8 cellular contexts compared by ENCODE assay signal in the genomic region with DNA sequence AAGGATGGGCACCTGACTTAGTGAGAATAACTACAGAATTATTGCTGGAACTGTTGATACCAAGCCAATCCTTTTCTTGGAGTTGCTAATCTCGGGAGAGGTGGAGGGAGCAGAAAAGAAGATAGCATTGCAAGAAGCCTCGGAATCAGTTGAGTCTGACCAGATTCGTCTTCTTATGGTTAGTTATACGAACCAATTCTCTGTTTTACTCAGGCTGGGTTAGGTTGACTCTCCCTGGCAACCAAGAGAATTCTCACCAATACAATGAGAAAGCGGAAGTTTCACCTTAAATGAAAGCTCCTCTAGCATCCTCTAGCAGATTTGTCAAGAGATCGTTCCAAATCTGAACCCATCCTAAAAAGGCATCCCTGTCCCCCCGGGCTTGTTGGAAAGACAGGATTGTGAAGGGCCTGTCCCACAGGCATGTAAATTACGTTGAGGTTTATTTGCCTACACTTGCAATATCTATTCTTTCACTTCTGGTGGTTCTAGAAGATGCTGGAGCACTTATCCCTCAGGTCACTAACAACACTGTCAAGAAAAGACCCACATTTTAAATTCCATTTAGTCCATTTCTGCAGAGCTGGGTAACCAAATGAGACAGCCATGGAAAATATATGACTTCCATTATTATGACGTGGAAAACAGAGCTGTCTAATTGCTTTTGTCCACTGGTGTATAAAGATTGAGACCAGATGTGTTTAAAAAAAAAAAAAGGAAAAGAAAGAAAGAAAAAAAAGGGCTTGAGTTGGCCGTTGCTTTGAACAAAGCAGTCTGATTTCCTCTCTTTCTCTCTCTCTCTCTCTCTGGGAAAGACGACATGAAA. TPM values are rescaled to one million over a fixed set of nuclear protein-coding genes. Genes with fewer than 3 reads are reported as not detected.
DNase-seq lines count a peak whose midpoint lies in the region; ATAC-seq and TF ChIP-seq lines count a peak whose summit lies in the region.

No MANE protein-coding gene starts in this region.

- TF ChIP-seq CTCF in GM23338 (conservative IDR thresholded peaks at IDR 0.05; ENCODE audit: low read depth in 2 of 2) (no peak), nephron progenitor cell (IDR thresholded peaks at IDR 0.05) (no peak)

- no peaks in the 10 kb centered on the region for H4K20me1 ChIP-seq in GM23338 (replicated peaks; ENCODE audit: insufficient read depth)

- no peaks in the 10 kb centered on the region for H3K36me3 ChIP-seq in GM23338 (ENCODE audit: insufficient read depth)

- no peaks in the 10 kb centered on the region for H3K27me3 ChIP-seq in GM23338 (ENCODE audit: insufficient read depth)

- peaks cover 52% of the 10 kb centered on the region for H3K4me1 ChIP-seq in GM23338 (ENCODE audit: insufficient read depth)

- no peaks in the 10 kb centered on the region for H3K9me2 ChIP-seq in GM23338 (ENCODE audit: insufficient read depth)

- intact Hi-C loops in activated T-helper 1 cell treated with anti-CD3 and anti-CD28 coated beads, Interleukin-12 subunit alpha, Interleukin-12 subunit beta, Interleukin-2, Interleukin-4 antibody, amounts not matched to agents 30 ng/mL and 10 ng/mL and 1 ng/mL, durations not matched to agents 14 hours and 24 hours and 36 hours (cut with micrococcal nuclease): no loop called here

- no peak overlapping the region for H3K27ac ChIP-seq in GM23338 (ENCODE audit: low read depth)

- peak overlapping the region; percentile 60; the same call in 1 of the 2 replicates for H3K4me2 ChIP-seq in GM23338

- H3K36me3 Mint-ChIP-seq in GM23338 (ENCODE audit: low read depth) (no peaks in the 10 kb centered on the region), nephron progenitor cell (ENCODE audit: low read depth) (no peaks in the 10 kb centered on the region)
- no peaks in the 10 kb centered on the region for H3K36me3 Mint-ChIP-seq in activated T-helper 1 cell treated with anti-CD3 and anti-CD28 coated beads, Interleukin-12 subunit alpha, Interleukin-12 subunit beta, Interleukin-2, Interleukin-4 antibody, amounts not matched to agents 30 ng/mL and 10 ng/mL and 1 ng/mL, durations not matched to agents 14 hours and 24 hours and 36 hours (ENCODE audit: low read depth)

- ATAC-seq in GM18508 (IDR thresholded peaks at IDR 0.05; ENCODE audit: insufficient read depth, unreplicated experiment) (peak; percentile 88), GM23338 (no peak)

- peaks cover 46% of the 10 kb centered on the region for H3K4me1 Mint-ChIP-seq in GM23338
- H3K4me1 Mint-ChIP-seq in nephron progenitor cell: peaks cover 34% of the 10 kb centered on the region
- peaks cover 21% of the 10 kb centered on the region for H3K4me1 Mint-ChIP-seq in activated T-helper 1 cell treated with anti-CD3 and anti-CD28 coated beads, Interleukin-12 subunit alpha, Interleukin-12 subunit beta, Interleukin-2, Interleukin-4 antibody, amounts not matched to agents 30 ng/mL and 10 ng/mL and 1 ng/mL, durations not matched to agents 14 hours and 24 hours and 36 hours (ENCODE audit: low read depth)

- H3K9me3 Mint-ChIP-seq in GM23338 (no peaks in the 10 kb centered on the region), nephron progenitor cell (no peaks in the 10 kb centered on the region)
- H3K9me3 Mint-ChIP-seq in activated T-helper 1 cell treated with anti-CD3 and anti-CD28 coated beads, Interleukin-12 subunit alpha, Interleukin-12 subunit beta, Interleukin-2, Interleukin-4 antibody, amounts not matched to agents 30 ng/mL and 10 ng/mL and 1 ng/mL, durations not matched to agents 14 hours and 24 hours and 36 hours: no peaks in the 10 kb centered on the region

- no peak overlapping the region for H3K4me3 ChIP-seq in GM23338

- H3K27me3 Mint-ChIP-seq in GM23338 (ENCODE audit: insufficient read depth, low read depth, poor library complexity) (peaks cover 8% of the 10 kb centered on the region), nephron progenitor cell (ENCODE audit: low read depth, poor library complexity) (peaks cover 4% of the 10 kb centered on the region)
- no peaks in the 10 kb centered on the region for H3K27me3 Mint-ChIP-seq in activated T-helper 1 cell treated with anti-CD3 and anti-CD28 coated beads, Interleukin-12 subunit alpha, Interleukin-12 subunit beta, Interleukin-2, Interleukin-4 antibody, amounts not matched to agents 30 ng/mL and 10 ng/mL and 1 ng/mL, durations not matched to agents 14 hours and 24 hours and 36 hours (ENCODE audit: insufficient read depth)

- H2AFZ ChIP-seq in GM23338: peak overlapping the region; percentile 96

- H3K4me3 Mint-ChIP-seq in GM23338 (no peak overlapping the region), nephron progenitor cell (no peak overlapping the region)
- H3K4me3 Mint-ChIP-seq in activated T-helper 1 cell treated with anti-CD3 and anti-CD28 coated beads, Interleukin-12 subunit alpha, Interleukin-12 subunit beta, Interleukin-2, Interleukin-4 antibody, amounts not matched to agents 30 ng/mL and 10 ng/mL and 1 ng/mL, durations not matched to agents 14 hours and 24 hours and 36 hours: no peak overlapping the region

- no peak for DNase-seq in GM23338 (ENCODE audit: low spot score)
- DNase-seq in RPMI7951 (ENCODE audit: low read depth): peak; percentile 74
- DNase-seq in nephron progenitor cell: no peak
- DNase-seq in NCI-H187 treated with DMSO at 0.1 percent for 48 hours (lab: John Stamatoyannopoulos, UW): no peak
- no peak for DNase-seq in NCI-H2227 treated with DMSO at 0.1 percent for 48 hours (lab: John Stamatoyannopoulos, UW)
- no peak for DNase-seq in activated T-helper 1 cell treated with anti-CD3 and anti-CD28 coated beads, Interleukin-12 subunit alpha, Interleukin-12 subunit beta, Interleukin-2, Interleukin-4 antibody, amounts not matched to agents 30 ng/mL and 10 ng/mL and 1 ng/mL, durations not matched to agents 14 hours and 24 hours and 36 hours (ENCODE audit: low spot score)
- no peak for DNase-seq in EL

- H3K79me2 ChIP-seq in GM23338 (replicated peaks; ENCODE audit: insufficient read depth): no peaks in the 10 kb centered on the region

- H3K27ac Mint-ChIP-seq in GM23338 (no peak overlapping the region), nephron progenitor cell (peak overlapping the region; percentile 78)
- no peak overlapping the region for H3K27ac Mint-ChIP-seq in activated T-helper 1 cell treated with anti-CD3 and anti-CD28 coated beads, Interleukin-12 subunit alpha, Interleukin-12 subunit beta, Interleukin-2, Interleukin-4 antibody, amounts not matched to agents 30 ng/mL and 10 ng/mL and 1 ng/mL, durations not matched to agents 14 hours and 24 hours and 36 hours

- peaks cover 6% of the 10 kb centered on the region; the same call in 1 of the 2 replicates for H3F3A ChIP-seq in GM23338 (replicated peaks; ENCODE audit: low read depth)

TF ChIP-seq in GM23338, 12 proteins besides CTCF, POLR2A, EP300 and RAD21 (continues in another document):
- TF ChIP-seq EZH2 (IDR thresholded peaks at IDR 0.05; ENCODE audit: low read depth, unreplicated experiment): no peak
- TF ChIP-seq CREB1 (CRISPR knock-in tag; IDR thresholded peaks at IDR 0.05; ENCODE audit: low read depth): no peak
- TF ChIP-seq ETS1 (IDR thresholded peaks at IDR 0.05): no peak
- TF ChIP-seq STAT1 (IDR thresholded peaks at IDR 0.05; ENCODE audit: unreplicated experiment): no peak
- TF ChIP-seq EZH2phosphoT487 (IDR thresholded peaks at IDR 0.05; ENCODE audit: unreplicated experiment): no peak
- TF ChIP-seq ZNF114 (CRISPR knock-in tag; IDR thresholded peaks at IDR 0.05): no peak
- TF ChIP-seq, protein P1, sequence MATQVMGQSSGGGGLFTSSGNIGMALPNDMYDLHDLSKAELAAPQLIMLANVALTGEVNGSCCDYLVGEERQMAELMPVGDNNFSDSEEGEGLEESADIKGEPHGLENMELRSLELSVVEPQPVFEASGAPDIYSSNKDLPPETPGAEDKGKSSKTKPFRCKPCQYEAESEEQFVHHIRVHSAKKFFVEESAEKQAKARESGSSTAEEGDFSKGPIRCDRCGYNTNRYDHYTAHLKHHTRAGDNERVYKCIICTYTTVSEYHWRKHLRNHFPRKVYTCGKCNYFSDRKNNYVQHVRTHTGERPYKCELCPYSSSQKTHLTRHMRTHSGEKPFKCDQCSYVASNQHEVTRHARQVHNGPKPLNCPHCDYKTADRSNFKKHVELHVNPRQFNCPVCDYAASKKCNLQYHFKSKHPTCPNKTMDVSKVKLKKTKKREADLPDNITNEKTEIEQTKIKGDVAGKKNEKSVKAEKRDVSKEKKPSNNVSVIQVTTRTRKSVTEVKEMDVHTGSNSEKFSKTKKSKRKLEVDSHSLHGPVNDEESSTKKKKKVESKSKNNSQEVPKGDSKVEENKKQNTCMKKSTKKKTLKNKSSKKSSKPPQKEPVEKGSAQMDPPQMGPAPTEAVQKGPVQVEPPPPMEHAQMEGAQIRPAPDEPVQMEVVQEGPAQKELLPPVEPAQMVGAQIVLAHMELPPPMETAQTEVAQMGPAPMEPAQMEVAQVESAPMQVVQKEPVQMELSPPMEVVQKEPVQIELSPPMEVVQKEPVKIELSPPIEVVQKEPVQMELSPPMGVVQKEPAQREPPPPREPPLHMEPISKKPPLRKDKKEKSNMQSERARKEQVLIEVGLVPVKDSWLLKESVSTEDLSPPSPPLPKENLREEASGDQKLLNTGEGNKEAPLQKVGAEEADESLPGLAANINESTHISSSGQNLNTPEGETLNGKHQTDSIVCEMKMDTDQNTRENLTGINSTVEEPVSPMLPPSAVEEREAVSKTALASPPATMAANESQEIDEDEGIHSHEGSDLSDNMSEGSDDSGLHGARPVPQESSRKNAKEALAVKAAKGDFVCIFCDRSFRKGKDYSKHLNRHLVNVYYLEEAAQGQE (IDR thresholded peaks at IDR 0.05; ENCODE audit: unreplicated experiment): no peak
- TF ChIP-seq NANOG (IDR thresholded peaks at IDR 0.05; ENCODE audit: borderline replicate concordance): no peak
- TF ChIP-seq JUNB (IDR thresholded peaks at IDR 0.05; ENCODE audit: unreplicated experiment): no peak
- no peak for TF ChIP-seq POLR2AphosphoS5 (IDR thresholded peaks at IDR 0.05; ENCODE audit: low read depth)

RNA-seq across cellular contexts. Expression of gene UBE2E1, which starts 43.3 kb away (rescaled TPM):
- total RNA-seq in GM23338 (2014; rRNA removed; shearing (Covaris generic)): 113 and 120 TPM in 2 replicates
- polyA plus RNA-seq in GM23338 (2016; fragmentation: Nextera tagmentation; extraction: Ambion mirVana): 39.9 and 41.5 TPM in 2 replicates
- total RNA-seq in RPMI7951 (2014; rRNA removed; shearing (Covaris generic)): 153 and 179 TPM in 2 replicates
- total RNA-seq in activated T-helper 1 cell treated with anti-CD3 and anti-CD28 coated beads, Interleukin-12 subunit alpha, Interleukin-12 subunit beta, Interleukin-2, Interleukin-4 antibody, amounts not matched to agents 30 ng/mL and 10 ng/mL and 1 ng/mL, durations not matched to agents 14 hours and 24 hours and 36 hours: 78.8 and 87.0 TPM in 2 replicates
